Comparison of ENCODE assay signal across 8 cellular contexts in the genomic region with DNA sequence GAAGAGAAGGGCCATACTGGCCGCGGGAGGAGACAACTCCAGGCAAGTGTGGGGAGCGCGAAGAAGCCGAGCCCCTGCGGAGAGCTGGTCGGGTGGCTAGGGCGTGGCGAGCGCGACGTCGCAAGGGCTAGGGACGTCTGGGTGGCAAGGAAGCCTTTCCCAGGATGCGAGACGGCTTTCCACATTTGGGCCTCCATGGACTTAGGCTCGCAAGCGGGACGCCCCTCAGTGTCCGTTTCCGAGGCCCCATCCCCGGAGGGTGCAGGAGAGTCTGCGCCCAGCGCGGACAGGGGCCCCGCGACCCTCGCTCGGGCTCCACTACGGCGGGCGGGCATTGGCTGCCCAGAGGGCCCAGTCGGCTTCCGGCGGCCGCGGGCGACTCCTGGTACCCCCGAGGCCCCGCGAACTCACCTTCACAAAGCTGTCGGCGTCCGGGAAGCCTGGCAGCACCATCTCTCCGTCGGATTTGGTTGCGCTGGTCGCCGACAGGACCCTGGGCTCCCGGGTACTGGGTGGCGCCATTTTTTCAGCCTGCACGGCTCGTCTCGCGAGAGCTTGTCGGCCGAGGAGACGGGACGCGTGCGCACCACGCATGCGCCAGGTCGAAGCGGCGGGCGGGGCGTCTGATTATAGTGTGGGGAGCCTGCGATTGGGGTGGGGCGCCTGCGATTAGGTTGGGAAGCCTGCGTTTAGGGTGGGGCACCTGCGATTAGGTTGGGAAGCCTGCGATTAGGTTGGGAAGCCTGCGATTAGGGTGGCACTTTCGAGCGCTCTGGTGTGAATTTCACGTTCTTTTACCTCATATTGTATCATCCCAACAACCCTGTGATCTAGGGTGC. TPM values are rescaled to one million over a fixed set of nuclear protein-coding genes. Genes with fewer than 3 reads are reported as not detected.
DNase-seq lines count a peak whose midpoint lies in the region; ATAC-seq and TF ChIP-seq lines count a peak whose summit lies in the region.

A gene (minus strand): TSS at position 560 of the 839 bp plus-strand sequence. CDS start 38 bp downstream, at position 522.

- H3K27ac Mint-ChIP-seq in endodermal cell = peak within 1 kb of the TSS; percentile 95

- H3K9me3 ChIP-seq in HUES48 (ENCODE audit: control insufficient read depth, insufficient read depth, low read length) (no peaks in the 10 kb centered on the region), NT2/D1 (ENCODE audit: insufficient read depth, low read length) (no peaks in the 10 kb centered on the region), endodermal cell (ENCODE audit: control insufficient read depth, low read length) (no peaks in the 10 kb centered on the region)

- peak within 1 kb of the TSS; percentile 100 for H3K4me3 ChIP-seq in HUES48 (ENCODE audit: low read depth, low read length)
- peak within 1 kb of the TSS; percentile 83 for H3K4me3 ChIP-seq in NT2/D1 (ENCODE audit: insufficient read length, low read depth)
- H3K4me3 ChIP-seq in endodermal cell (ENCODE audit: low read length) = peak within 1 kb of the TSS; percentile 100

- 2 to 6% methylated on average over 28 to 78 of the region's 78 CpGs for WGBS in endodermal cell (ENCODE audit: insufficient coverage in 1 of 2, insufficient read length in 1 of 2), 2 experiments

- peaks cover 29% of the 10 kb centered on the region for H3K36me3 Mint-ChIP-seq in endodermal cell (ENCODE audit: low read depth)

- ATAC-seq in GM21381 (IDR thresholded peaks at IDR 0.05; ENCODE audit: unreplicated experiment) = peak; percentile 89

- H3K4me3 Mint-ChIP-seq in endodermal cell = peak within 1 kb of the TSS; percentile 86

- peaks cover 4% of the 10 kb centered on the region for H3K4me1 Mint-ChIP-seq in endodermal cell

- peaks cover 36% of the 10 kb centered on the region for H3K36me3 ChIP-seq in HUES48 (ENCODE audit: control insufficient read depth, insufficient read depth, low read length)
- peaks cover 40% of the 10 kb centered on the region for H3K36me3 ChIP-seq in NT2/D1 (ENCODE audit: insufficient read depth, insufficient read length, low read length)
- H3K36me3 ChIP-seq in endodermal cell (ENCODE audit: control insufficient read depth, insufficient read depth, low read length) = peaks cover 35% of the 10 kb centered on the region

- H3K27ac ChIP-seq in HUES48 (ENCODE audit: low read depth, low read length) (peak within 1 kb of the TSS; percentile 94), endodermal cell (ENCODE audit: low read depth, low read length) (peak within 1 kb of the TSS; percentile 84)

- H3K27me3 Mint-ChIP-seq in endodermal cell (ENCODE audit: insufficient read depth) = no peaks in the 10 kb centered on the region

- peak; percentile 99 for DNase-seq in COLO668 (lab: John Stamatoyannopoulos, UW; ENCODE audit: unreplicated experiment)
- DNase-seq in NT2/D1 (ENCODE audit: low read depth, low spot score) = peak; percentile 48
- peak; percentile 86 for DNase-seq in activated CD8-positive, alpha-beta memory T cell treated with anti-CD3 and anti-CD28 coated beads, Interleukin-2, amount 50 U/mL, for 24 hours (ENCODE audit: extremely low read depth)
- peak; percentile 98 for DNase-seq in endodermal cell
- DNase-seq in mesenteric fat pad (ENCODE audit: low spot score) = peak; percentile 98
- DNase-seq in stimulated activated CD8-positive, alpha-beta memory T cell treated with anti-CD3 and anti-CD28 coated beads, Interleukin-15, amount 100 ng/mL, for 1 hour (ENCODE audit: low read depth) = peak; percentile 89

- no peak for TF ChIP-seq CTCF in endodermal cell (conservative IDR thresholded peaks at IDR 0.05)

- H3K9ac ChIP-seq in HUES48 (ENCODE audit: low read depth, low read length) (peak within 1 kb of the TSS; percentile 98), NT2/D1 (ENCODE audit: insufficient read length, low read depth) (peak within 1 kb of the TSS; percentile 98), endodermal cell (ENCODE audit: extremely low read depth, low read length, poor library complexity, severe bottlenecking) (peak within 1 kb of the TSS; percentile 95)

- H3K4me1 ChIP-seq in HUES48 (ENCODE audit: control insufficient read depth, insufficient read depth, low read length) = peaks cover 5% of the 10 kb centered on the region
- H3K4me1 ChIP-seq in NT2/D1 (ENCODE audit: insufficient read depth, insufficient read length) = no peaks in the 10 kb centered on the region
- H3K4me1 ChIP-seq in endodermal cell (ENCODE audit: control insufficient read depth, insufficient read depth, low read length) = no peaks in the 10 kb centered on the region

- H3K9me3 Mint-ChIP-seq in endodermal cell = no peaks in the 10 kb centered on the region

- no peaks in the 10 kb centered on the region for H3K27me3 ChIP-seq in HUES48 (ENCODE audit: control insufficient read depth, insufficient read depth, low read length)
- H3K27me3 ChIP-seq in NT2/D1 (ENCODE audit: insufficient read depth, insufficient read length) = no peaks in the 10 kb centered on the region
- no peaks in the 10 kb centered on the region for H3K27me3 ChIP-seq in endodermal cell (ENCODE audit: control insufficient read depth, insufficient read depth, low read length, poor library complexity, severe bottlenecking)

RNA-seq across cellular contexts. Expression of the gene that starts here (rescaled TPM):
- total RNA-seq in endodermal cell (10 to 100 TPM; 81.4 to 89.7 TPM), mesenteric fat pad (46.8 TPM)
- polyA plus RNA-seq in endodermal cell (2013, experiment 1 of 2) = 91.4 TPM
- polyA plus RNA-seq in endodermal cell (2013, experiment 2 of 2) = 83.2 TPM

Comparison
In these comparisons a context has a peak if more than half of its experiments do, and no peak if none do; other contexts are left out.
1. Peak in every context shown above with its lines: DNase-seq, ATAC-seq, H3K4me3 ChIP-seq and H3K27ac ChIP-seq.
2. DNase-seq: peak in every context shown above with its lines; median percentile 99 in COLO668; 98 in endodermal cell; 98 in mesenteric fat pad; 89 in stimulated activated CD8-positive, alpha-beta memory T cell treated with anti-CD3 and anti-CD28 coated beads, Interleukin-15, amount 100 ng/mL, for 1 hour; 86 in activated CD8-positive, alpha-beta memory T cell treated with anti-CD3 and anti-CD28 coated beads, Interleukin-2, amount 50 U/mL, for 24 hours; 48 in NT2/D1.